Comparison of ENCODE assay signal across 1 cellular context in the genomic region with DNA sequence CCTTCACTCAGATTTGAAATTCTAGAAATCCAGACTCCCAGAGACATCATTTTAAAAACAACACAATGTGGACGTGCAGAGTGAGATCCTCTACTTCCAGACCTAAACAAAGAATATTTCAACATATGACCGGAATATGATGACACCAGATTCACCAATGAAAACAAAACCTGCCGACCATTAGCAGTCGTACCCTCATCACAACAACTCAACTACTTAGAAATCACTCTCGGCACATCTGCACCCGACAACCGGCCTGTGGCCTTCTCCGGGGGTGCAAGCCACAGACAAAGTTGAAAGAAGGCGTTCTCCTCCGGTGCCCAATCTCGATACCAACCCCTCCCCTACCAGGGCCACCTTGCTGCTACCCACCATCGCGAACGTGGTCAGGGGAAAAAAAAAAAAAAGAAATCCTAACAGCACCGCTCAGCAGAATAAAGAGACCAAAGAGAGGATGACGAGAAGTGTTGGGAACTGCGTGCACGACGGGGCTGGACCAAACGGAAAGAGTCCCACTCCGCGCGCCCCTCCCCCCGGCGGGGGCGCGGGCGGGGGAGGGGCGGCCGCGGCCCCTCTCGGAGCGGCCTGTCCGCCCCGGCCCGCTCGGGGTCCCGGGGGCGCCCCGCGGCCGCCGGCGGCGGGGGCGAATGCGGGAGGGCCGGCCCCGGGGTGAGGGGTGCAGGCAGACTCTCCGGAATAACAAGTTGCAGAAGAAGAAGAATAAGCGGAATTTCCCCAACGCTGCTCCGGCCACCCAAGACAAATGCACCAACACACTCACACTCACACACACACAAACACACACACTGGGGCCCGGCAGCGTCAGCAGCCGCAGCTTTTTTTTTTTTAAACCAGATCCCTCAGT.
TF ChIP-seq lines count a peak whose summit lies in the region.

No MANE protein-coding gene starts in this region.

TF ChIP-seq in HepG2, 621 proteins besides CTCF, POLR2A, EP300 and RAD21 (continued from another document and continues in another):
- TF ChIP-seq, protein P1, sequence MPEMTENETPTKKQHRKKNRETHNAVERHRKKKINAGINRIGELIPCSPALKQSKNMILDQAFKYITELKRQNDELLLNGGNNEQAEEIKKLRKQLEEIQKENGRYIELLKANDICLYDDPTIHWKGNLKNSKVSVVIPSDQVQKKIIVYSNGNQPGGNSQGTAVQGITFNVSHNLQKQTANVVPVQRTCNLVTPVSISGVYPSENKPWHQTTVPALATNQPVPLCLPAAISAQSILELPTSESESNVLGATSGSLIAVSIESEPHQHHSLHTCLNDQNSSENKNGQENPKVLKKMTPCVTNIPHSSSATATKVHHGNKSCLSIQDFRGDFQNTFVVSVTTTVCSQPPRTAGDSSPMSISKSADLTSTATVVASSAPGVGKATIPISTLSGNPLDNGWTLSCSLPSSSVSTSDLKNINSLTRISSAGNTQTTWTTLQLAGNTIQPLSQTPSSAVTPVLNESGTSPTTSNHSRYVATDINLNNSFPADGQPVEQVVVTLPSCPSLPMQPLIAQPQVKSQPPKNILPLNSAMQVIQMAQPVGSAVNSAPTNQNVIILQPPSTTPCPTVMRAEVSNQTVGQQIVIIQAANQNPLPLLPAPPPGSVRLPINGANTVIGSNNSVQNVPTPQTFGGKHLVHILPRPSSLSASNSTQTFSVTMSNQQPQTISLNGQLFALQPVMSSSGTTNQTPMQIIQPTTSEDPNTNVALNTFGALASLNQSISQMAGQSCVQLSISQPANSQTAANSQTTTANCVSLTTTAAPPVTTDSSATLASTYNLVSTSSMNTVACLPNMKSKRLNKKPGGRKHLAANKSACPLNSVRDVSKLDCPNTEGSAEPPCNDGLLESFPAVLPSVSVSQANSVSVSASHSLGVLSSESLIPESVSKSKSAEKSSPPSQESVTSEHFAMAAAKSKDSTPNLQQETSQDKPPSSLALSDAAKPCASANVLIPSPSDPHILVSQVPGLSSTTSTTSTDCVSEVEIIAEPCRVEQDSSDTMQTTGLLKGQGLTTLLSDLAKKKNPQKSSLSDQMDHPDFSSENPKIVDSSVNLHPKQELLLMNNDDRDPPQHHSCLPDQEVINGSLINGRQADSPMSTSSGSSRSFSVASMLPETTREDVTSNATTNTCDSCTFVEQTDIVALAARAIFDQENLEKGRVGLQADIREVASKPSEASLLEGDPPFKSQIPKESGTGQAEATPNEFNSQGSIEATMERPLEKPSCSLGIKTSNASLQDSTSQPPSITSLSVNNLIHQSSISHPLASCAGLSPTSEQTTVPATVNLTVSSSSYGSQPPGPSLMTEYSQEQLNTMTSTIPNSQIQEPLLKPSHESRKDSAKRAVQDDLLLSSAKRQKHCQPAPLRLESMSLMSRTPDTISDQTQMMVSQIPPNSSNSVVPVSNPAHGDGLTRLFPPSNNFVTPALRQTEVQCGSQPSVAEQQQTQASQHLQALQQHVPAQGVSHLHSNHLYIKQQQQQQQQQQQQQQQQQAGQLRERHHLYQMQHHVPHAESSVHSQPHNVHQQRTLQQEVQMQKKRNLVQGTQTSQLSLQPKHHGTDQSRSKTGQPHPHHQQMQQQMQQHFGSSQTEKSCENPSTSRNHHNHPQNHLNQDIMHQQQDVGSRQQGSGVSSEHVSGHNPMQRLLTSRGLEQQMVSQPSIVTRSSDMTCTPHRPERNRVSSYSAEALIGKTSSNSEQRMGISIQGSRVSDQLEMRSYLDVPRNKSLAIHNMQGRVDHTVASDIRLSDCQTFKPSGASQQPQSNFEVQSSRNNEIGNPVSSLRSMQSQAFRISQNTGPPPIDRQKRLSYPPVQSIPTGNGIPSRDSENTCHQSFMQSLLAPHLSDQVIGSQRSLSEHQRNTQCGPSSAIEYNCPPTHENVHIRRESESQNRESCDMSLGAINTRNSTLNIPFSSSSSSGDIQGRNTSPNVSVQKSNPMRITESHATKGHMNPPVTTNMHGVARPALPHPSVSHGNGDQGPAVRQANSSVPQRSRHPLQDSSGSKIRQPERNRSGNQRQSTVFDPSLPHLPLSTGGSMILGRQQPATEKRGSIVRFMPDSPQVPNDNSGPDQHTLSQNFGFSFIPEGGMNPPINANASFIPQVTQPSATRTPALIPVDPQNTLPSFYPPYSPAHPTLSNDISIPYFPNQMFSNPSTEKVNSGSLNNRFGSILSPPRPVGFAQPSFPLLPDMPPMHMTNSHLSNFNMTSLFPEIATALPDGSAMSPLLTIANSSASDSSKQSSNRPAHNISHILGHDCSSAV (CRISPR knock-in tag; IDR thresholded peaks at IDR 0.05; ENCODE audit: borderline replicate concordance) = no peak
- TF ChIP-seq, protein P2, sequence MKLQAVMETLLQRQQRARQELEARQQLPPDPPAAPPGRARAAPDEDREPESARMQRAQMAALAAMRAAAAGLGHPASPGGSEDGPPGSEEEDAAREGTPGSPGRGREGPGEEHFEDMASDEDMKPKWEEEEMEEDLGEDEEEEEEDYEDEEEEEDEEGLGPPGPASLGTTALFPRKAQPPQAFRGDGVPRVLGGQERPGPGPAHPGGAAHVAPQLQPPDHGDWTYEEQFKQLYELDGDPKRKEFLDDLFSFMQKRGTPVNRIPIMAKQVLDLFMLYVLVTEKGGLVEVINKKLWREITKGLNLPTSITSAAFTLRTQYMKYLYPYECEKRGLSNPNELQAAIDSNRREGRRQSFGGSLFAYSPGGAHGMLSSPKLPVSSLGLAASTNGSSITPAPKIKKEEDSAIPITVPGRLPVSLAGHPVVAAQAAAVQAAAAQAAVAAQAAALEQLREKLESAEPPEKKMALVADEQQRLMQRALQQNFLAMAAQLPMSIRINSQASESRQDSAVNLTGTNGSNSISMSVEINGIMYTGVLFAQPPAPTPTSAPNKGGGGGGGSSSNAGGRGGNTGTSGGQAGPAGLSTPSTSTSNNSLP (IDR thresholded peaks at IDR 0.05; ENCODE audit: low read depth, low read length) = peak; percentile 24; the same call in 1 of the 2 replicates
- TF ChIP-seq, protein P3, sequence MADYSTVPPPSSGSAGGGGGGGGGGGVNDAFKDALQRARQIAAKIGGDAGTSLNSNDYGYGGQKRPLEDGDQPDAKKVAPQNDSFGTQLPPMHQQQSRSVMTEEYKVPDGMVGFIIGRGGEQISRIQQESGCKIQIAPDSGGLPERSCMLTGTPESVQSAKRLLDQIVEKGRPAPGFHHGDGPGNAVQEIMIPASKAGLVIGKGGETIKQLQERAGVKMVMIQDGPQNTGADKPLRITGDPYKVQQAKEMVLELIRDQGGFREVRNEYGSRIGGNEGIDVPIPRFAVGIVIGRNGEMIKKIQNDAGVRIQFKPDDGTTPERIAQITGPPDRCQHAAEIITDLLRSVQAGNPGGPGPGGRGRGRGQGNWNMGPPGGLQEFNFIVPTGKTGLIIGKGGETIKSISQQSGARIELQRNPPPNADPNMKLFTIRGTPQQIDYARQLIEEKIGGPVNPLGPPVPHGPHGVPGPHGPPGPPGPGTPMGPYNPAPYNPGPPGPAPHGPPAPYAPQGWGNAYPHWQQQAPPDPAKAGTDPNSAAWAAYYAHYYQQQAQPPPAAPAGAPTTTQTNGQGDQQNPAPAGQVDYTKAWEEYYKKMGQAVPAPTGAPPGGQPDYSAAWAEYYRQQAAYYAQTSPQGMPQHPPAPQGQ (CRISPR knock-in tag; IDR thresholded peaks at IDR 0.05; ENCODE audit: borderline replicate concordance) = no peak
- TF ChIP-seq TCF7 (IDR thresholded peaks at IDR 0.05; ENCODE audit: low read depth) (no peak), ZNF780A (CRISPR knock-in tag; IDR thresholded peaks at IDR 0.05) (no peak), ZSCAN20 (CRISPR knock-in tag; IDR thresholded peaks at IDR 0.05; ENCODE audit: borderline replicate concordance) (no peak), GFI1 (CRISPR knock-in tag; IDR thresholded peaks at IDR 0.05; ENCODE audit: borderline replicate concordance) (no peak), ZNF274 (CRISPR knock-in tag; IDR thresholded peaks at IDR 0.05) (no peak), IKZF1 (IDR thresholded peaks at IDR 0.05) (no peak), ZNF263 (CRISPR knock-in tag; IDR thresholded peaks at IDR 0.05) (peak; percentile 33; the same call in 1 of the 2 replicates)
- TF ChIP-seq, protein P4, sequence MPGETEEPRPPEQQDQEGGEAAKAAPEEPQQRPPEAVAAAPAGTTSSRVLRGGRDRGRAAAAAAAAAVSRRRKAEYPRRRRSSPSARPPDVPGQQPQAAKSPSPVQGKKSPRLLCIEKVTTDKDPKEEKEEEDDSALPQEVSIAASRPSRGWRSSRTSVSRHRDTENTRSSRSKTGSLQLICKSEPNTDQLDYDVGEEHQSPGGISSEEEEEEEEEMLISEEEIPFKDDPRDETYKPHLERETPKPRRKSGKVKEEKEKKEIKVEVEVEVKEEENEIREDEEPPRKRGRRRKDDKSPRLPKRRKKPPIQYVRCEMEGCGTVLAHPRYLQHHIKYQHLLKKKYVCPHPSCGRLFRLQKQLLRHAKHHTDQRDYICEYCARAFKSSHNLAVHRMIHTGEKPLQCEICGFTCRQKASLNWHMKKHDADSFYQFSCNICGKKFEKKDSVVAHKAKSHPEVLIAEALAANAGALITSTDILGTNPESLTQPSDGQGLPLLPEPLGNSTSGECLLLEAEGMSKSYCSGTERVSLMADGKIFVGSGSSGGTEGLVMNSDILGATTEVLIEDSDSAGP (CRISPR knock-in tag; IDR thresholded peaks at IDR 0.05; ENCODE audit: borderline replicate concordance) = no peak
- TF ChIP-seq, protein P5, sequence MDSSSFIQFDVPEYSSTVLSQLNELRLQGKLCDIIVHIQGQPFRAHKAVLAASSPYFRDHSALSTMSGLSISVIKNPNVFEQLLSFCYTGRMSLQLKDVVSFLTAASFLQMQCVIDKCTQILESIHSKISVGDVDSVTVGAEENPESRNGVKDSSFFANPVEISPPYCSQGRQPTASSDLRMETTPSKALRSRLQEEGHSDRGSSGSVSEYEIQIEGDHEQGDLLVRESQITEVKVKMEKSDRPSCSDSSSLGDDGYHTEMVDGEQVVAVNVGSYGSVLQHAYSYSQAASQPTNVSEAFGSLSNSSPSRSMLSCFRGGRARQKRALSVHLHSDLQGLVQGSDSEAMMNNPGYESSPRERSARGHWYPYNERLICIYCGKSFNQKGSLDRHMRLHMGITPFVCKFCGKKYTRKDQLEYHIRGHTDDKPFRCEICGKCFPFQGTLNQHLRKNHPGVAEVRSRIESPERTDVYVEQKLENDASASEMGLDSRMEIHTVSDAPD (CRISPR knock-in tag; IDR thresholded peaks at IDR 0.05) = no peak
- TF ChIP-seq, protein P6, sequence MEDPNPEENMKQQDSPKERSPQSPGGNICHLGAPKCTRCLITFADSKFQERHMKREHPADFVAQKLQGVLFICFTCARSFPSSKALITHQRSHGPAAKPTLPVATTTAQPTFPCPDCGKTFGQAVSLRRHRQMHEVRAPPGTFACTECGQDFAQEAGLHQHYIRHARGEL (CRISPR knock-in tag; IDR thresholded peaks at IDR 0.05) = no peak
- TF ChIP-seq, protein P7, sequence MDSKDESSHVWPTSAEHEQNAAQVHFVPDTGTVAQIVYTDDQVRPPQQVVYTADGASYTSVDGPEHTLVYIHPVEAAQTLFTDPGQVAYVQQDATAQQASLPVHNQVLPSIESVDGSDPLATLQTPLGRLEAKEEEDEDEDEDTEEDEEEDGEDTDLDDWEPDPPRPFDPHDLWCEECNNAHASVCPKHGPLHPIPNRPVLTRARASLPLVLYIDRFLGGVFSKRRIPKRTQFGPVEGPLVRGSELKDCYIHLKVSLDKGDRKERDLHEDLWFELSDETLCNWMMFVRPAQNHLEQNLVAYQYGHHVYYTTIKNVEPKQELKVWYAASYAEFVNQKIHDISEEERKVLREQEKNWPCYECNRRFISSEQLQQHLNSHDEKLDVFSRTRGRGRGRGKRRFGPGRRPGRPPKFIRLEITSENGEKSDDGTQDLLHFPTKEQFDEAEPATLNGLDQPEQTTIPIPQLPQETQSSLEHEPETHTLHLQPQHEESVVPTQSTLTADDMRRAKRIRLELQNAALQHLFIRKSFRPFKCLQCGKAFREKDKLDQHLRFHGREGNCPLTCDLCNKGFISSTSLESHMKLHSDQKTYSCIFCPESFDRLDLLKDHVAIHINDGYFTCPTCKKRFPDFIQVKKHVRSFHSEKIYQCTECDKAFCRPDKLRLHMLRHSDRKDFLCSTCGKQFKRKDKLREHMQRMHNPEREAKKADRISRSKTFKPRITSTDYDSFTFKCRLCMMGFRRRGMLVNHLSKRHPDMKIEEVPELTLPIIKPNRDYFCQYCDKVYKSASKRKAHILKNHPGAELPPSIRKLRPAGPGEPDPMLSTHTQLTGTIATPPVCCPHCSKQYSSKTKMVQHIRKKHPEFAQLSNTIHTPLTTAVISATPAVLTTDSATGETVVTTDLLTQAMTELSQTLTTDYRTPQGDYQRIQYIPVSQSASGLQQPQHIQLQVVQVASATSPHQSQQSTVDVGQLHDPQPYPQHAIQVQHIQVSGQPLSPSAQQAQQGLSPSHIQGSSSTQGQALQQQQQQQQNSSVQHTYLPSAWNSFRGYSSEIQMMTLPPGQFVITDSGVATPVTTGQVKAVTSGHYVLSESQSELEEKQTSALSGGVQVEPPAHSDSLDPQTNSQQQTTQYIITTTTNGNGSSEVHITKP (CRISPR knock-in tag; IDR thresholded peaks at IDR 0.05; ENCODE audit: low read depth) = no peak; the same call in 1 of the 2 replicates
- TF ChIP-seq, protein P8, sequence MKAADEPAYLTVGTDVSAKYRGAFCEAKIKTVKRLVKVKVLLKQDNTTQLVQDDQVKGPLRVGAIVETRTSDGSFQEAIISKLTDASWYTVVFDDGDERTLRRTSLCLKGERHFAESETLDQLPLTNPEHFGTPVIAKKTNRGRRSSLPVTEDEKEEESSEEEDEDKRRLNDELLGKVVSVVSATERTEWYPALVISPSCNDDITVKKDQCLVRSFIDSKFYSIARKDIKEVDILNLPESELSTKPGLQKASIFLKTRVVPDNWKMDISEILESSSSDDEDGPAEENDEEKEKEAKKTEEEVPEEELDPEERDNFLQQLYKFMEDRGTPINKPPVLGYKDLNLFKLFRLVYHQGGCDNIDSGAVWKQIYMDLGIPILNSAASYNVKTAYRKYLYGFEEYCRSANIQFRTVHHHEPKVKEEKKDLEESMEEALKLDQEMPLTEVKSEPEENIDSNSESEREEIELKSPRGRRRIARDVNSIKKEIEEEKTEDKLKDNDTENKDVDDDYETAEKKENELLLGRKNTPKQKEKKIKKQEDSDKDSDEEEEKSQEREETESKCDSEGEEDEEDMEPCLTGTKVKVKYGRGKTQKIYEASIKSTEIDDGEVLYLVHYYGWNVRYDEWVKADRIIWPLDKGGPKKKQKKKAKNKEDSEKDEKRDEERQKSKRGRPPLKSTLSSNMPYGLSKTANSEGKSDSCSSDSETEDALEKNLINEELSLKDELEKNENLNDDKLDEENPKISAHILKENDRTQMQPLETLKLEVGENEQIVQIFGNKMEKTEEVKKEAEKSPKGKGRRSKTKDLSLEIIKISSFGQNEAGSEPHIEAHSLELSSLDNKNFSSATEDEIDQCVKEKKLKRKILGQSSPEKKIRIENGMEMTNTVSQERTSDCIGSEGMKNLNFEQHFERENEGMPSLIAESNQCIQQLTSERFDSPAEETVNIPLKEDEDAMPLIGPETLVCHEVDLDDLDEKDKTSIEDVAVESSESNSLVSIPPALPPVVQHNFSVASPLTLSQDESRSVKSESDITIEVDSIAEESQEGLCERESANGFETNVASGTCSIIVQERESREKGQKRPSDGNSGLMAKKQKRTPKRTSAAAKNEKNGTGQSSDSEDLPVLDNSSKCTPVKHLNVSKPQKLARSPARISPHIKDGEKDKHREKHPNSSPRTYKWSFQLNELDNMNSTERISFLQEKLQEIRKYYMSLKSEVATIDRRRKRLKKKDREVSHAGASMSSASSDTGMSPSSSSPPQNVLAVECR (CRISPR knock-in tag; IDR thresholded peaks at IDR 0.05; ENCODE audit: borderline replicate concordance) = peak; percentile 42; the same call in 1 of the 2 replicates
- TF ChIP-seq, protein P9, sequence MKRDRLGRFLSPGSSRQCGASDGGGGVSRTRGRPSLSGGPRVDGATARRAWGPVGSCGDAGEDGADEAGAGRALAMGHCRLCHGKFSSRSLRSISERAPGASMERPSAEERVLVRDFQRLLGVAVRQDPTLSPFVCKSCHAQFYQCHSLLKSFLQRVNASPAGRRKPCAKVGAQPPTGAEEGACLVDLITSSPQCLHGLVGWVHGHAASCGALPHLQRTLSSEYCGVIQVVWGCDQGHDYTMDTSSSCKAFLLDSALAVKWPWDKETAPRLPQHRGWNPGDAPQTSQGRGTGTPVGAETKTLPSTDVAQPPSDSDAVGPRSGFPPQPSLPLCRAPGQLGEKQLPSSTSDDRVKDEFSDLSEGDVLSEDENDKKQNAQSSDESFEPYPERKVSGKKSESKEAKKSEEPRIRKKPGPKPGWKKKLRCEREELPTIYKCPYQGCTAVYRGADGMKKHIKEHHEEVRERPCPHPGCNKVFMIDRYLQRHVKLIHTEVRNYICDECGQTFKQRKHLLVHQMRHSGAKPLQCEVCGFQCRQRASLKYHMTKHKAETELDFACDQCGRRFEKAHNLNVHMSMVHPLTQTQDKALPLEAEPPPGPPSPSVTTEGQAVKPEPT (CRISPR knock-in tag; IDR thresholded peaks at IDR 0.05; ENCODE audit: low read depth) = no peak
